In genomic region chr4:77819409-77819835, GRCh38 we compare ENCODE assay signal across 8 cellular contexts. TPM values are rescaled to one million over a fixed set of nuclear protein-coding genes. Genes with fewer than 3 reads are reported as not detected.
DNase-seq lines count a peak whose midpoint lies in the region; ATAC-seq, FAIRE-seq and TF ChIP-seq lines count a peak whose summit lies in the region.

No MANE protein-coding gene starts in this region.

- 0% methylated on average over 15 of the region's 66 CpGs for WGBS in K562 (ENCODE audit: insufficient coverage, low coverage, missing lambda C conversion rate)

- no peak for TF ChIP-seq EP300 in K562 (IDR thresholded peaks at IDR 0.05; ENCODE audit: low read length)

- dilution Hi-C loops in keratinocyte (cut with MboI; ENCODE audit: extremely low pct_ligation_motif_present, low sequenced_read_pairs): no loop called here

- peaks cover 4 to 35% of the 10 kb centered on the region in 2 donors for H3K36me3 Mint-ChIP-seq in CD4-positive, alpha-beta memory T cell

- TF ChIP-seq CTCF in K562 (IDR thresholded peaks at IDR 0.05 in 2 of 3, conservative IDR thresholded peaks at IDR 0.05 in 1 of 3; ENCODE audit: insufficient read depth in 2 of 3, low read depth in 1 of 3, low read length in 3 of 3) (no peak), keratinocyte (optimal IDR thresholded peaks at IDR 0.05 in 1 of 3, IDR thresholded peaks at IDR 0.05 in 1 of 3, conservative IDR thresholded peaks at IDR 0.05 in 1 of 3; ENCODE audit: extremely low read depth in 1 of 3, insufficient read depth in 2 of 3, low read length in 3 of 3) (no peak)

- peak overlapping the region; percentile 99 to 100 (median 100) for H3K4me3 Mint-ChIP-seq in CD4-positive, alpha-beta memory T cell

- H3K27ac Mint-ChIP-seq in CD4-positive, alpha-beta memory T cell: peak overlapping the region; percentile 96 to 100 (median 99)

- BruUV-seq in K562 (replicated peaks; lab: Mats Ljungman, UMichigan): no TSS peak

- in situ Hi-C loops in K562 (cut with MboI): no loop called here

- H2AFZ ChIP-seq in K562 (ENCODE audit: low read depth, low read length) (peak overlapping the region; percentile 96), keratinocyte (ENCODE audit: control insufficient read depth, low read length) (peak overlapping the region; percentile 96)

- peaks cover 60% of the 10 kb centered on the region for H3K79me2 ChIP-seq in K562 (ENCODE audit: control insufficient read depth, insufficient read depth, low read length)
- peaks cover 39% of the 10 kb centered on the region for H3K79me2 ChIP-seq in keratinocyte (ENCODE audit: control insufficient read depth, insufficient read depth, low read length)

- H3K36me3 ChIP-seq in CD4-positive, alpha-beta memory T cell (ENCODE audit: insufficient read depth, low read length): no peaks in the 10 kb centered on the region
- H3K36me3 ChIP-seq in K562 (ENCODE audit: control insufficient read depth, insufficient read depth, low read length): no peaks in the 10 kb centered on the region; the same call in 2 of the 3 replicates
- no peaks in the 10 kb centered on the region for H3K36me3 ChIP-seq in keratinocyte (ENCODE audit: control insufficient read depth in 2 of 2, extremely low read depth in 1 of 2, insufficient read depth in 2 of 2, low read length in 2 of 2)

- no peak for TF ChIP-seq RAD21 in K562 (CRISPR knock-in tag; conservative IDR thresholded peaks at IDR 0.05 in 1 of 2, IDR thresholded peaks at IDR 0.05 in 1 of 2)

- peak overlapping the region; percentile 98 for H3K27ac ChIP-seq in CD4-positive, alpha-beta memory T cell (ENCODE audit: low read depth, low read length)
- H3K27ac ChIP-seq in K562 (ENCODE audit: extremely low read depth, low read depth, low read length) (peak overlapping the region; percentile 87), keratinocyte (ENCODE audit: control insufficient read depth, insufficient read depth, low read length) (peak overlapping the region; percentile 91)

- no peak for TF ChIP-seq POLR2A in K562 (conservative IDR thresholded peaks at IDR 0.05)

- no peaks in the 10 kb centered on the region for H3K9me3 ChIP-seq in CD4-positive, alpha-beta memory T cell (ENCODE audit: control insufficient read depth in 1 of 2, low read length in 2 of 2)
- H3K9me3 ChIP-seq in K562 (replicated peaks; ENCODE audit: control insufficient read depth, insufficient read depth, low read depth, low read length) (no peaks in the 10 kb centered on the region), keratinocyte (ENCODE audit: control insufficient read depth, low read depth, low read length) (no peaks in the 10 kb centered on the region)

- peak overlapping the region; percentile 81 to 87 for H3K4me3 ChIP-seq in CD4-positive, alpha-beta memory T cell (ENCODE audit: low read length in 2 of 2)
- peak overlapping the region; percentile 79 for H3K4me3 ChIP-seq in Jurkat, Clone E6-1 (ENCODE audit: low read length)
- H3K4me3 ChIP-seq in K562 (peak overlapping the region; percentile 66), keratinocyte (ENCODE audit: control insufficient read depth in 2 of 3, extremely low read depth in 1 of 3, insufficient read depth in 2 of 3, low read depth in 1 of 3, low read length in 3 of 3) (peak overlapping the region; percentile 82 to 93 (median 86))

- H3K27me3 ChIP-seq in CD4-positive, alpha-beta memory T cell (ENCODE audit: insufficient read depth, low read length): no peaks in the 10 kb centered on the region
- H3K27me3 ChIP-seq in K562 (ENCODE audit: control insufficient read depth in 2 of 2, insufficient read depth in 2 of 2, low read length in 2 of 2) (no peaks in the 10 kb centered on the region), keratinocyte (ENCODE audit: control insufficient read depth, extremely low read depth, insufficient read depth, low read length) (no peaks in the 10 kb centered on the region)

- peaks cover 64% of the 10 kb centered on the region for H3K4me1 ChIP-seq in CD4-positive, alpha-beta memory T cell (ENCODE audit: insufficient read depth, low read length)
- peaks cover 10 to 15% of the 10 kb centered on the region in 2 experiments; a peak in 4 of 5 replicates for H3K4me1 ChIP-seq in K562 (replicated peaks in 1 of 2; ENCODE audit: control insufficient read depth in 2 of 2, insufficient read depth in 2 of 2, low read length in 2 of 2)
- H3K4me1 ChIP-seq in keratinocyte (ENCODE audit: control insufficient read depth, extremely low read depth, insufficient read depth, low read length): peaks cover 19% of the 10 kb centered on the region

- H3K9ac ChIP-seq in K562 (ENCODE audit: insufficient read depth in 1 of 2, low read depth in 2 of 2, low read length in 2 of 2): peak overlapping the region; percentile 84 to 97
- H3K9ac ChIP-seq in keratinocyte (ENCODE audit: control insufficient read depth, extremely low read depth, insufficient read depth, low read length): peak overlapping the region; percentile 92

- peaks cover 0 to 12% (median 0%) of the 10 kb centered on the region in 8 donors for H3K9me3 Mint-ChIP-seq in CD4-positive, alpha-beta memory T cell

- DNase-seq in CD4-positive, alpha-beta memory T cell: peak in 2 of 5 donors; percentile 88 to 89
- DNase-seq in Jurkat, Clone E6-1 (ENCODE audit: low read depth, low spot score): no peak
- DNase-seq in K562 (ENCODE audit: extremely low read depth in 1 of 4, low spot score in 3 of 4) (peak in 3 of 4 experiments; percentile 35 to 44 (median 43)), keratinocyte (ENCODE audit: low read depth, low spot score) (no peak), HCEC 1CT (no peak)
- peak; percentile 77 for DNase-seq in stimulated activated CD8-positive, alpha-beta memory T cell treated with anti-CD3 and anti-CD28 coated beads, Interleukin-12 subunit alpha, Interleukin-12 subunit beta, amount 100 ng/mL, for 4 hours (ENCODE audit: low read depth)
- no peak for DNase-seq in effector CD8-positive, alpha-beta T cell (lab: John Stamatoyannopoulos, UW)

- peaks cover 36 to 67% (median 47%) of the 10 kb centered on the region in 4 donors for H3K4me1 Mint-ChIP-seq in CD4-positive, alpha-beta memory T cell

- peaks cover 6% of the 10 kb centered on the region; the same call in 1 of the 2 replicates for H4K20me1 ChIP-seq in K562 (replicated peaks; ENCODE audit: control insufficient read depth, insufficient read depth, low read length)
- no peaks in the 10 kb centered on the region for H4K20me1 ChIP-seq in keratinocyte (ENCODE audit: control insufficient read depth, extremely low read depth, insufficient read depth, low read length)

- POLR2A ChIA-PET in CD4-positive, alpha-beta memory T cell (lab: Charles Lee; ENCODE audit: partially characterized antibody): interaction anchor here (0.6 to 10.2 kb wide), 29 partner anchors 9 to 744 kb away, joined by 3 to 908 read pairs (median 5); partner anchors contain the start of genes CCNI and MRPL1
- POLR2A ChIA-PET in K562 (lab: Yijun Ruan, JAX): interaction anchor here (0.6 to 3.5 kb wide), 11 partner anchors 9 to 983 kb away, joined by 3 to 22 read pairs (median 4); partner anchors contain the start of gene MRPL1

- H3K27me3 Mint-ChIP-seq in CD4-positive, alpha-beta memory T cell: peaks cover 0 to 4% of the 10 kb centered on the region in 2 donors

- H3K4me2 ChIP-seq in K562 (ENCODE audit: insufficient read depth, low read length): peak overlapping the region; percentile 93
- peak overlapping the region; percentile 87 for H3K4me2 ChIP-seq in keratinocyte (ENCODE audit: control insufficient read depth, extremely low read depth, insufficient read depth, low read depth, low read length)

- H3K9me1 ChIP-seq in K562 (ENCODE audit: control insufficient read depth, insufficient read depth, low read length) (no peaks in the 10 kb centered on the region), keratinocyte (ENCODE audit: control insufficient read depth, extremely low read depth, insufficient read depth, low read length) (no peaks in the 10 kb centered on the region)

- intact Hi-C loops in CD4-positive, alpha-beta memory T cell (cut with micrococcal nuclease): loop anchor here (5.0 kb wide), 2 partner anchors 37 to 82 kb away; no protein-coding TSS in a partner anchor
- intact Hi-C loops in K562 (cut with micrococcal nuclease): loop anchor here (10.0 kb wide), 1 partner anchor 75 kb away; no protein-coding TSS in a partner anchor

- ATAC-seq in GM21390 (IDR thresholded peaks at IDR 0.05; ENCODE audit: unreplicated experiment): peak; percentile 11
- peak; percentile 2 for ATAC-seq in K562

- CTCF ChIA-PET in CD4-positive, alpha-beta memory T cell (lab: Charles Lee; ENCODE audit: partially characterized antibody): interaction anchor here (1.5 to 3.3 kb wide), 6 partner anchors 34 to 43 kb away, joined by 15 to 43 read pairs (median 20); partner anchors contain the start of gene MRPL1
- CTCF ChIA-PET in K562 (lab: Yijun Ruan, JAX; ENCODE audit: low intra/inter-chr PET ratio): no interaction called here

- no peak for FAIRE-seq in K562 (lab: Jason Lieb, UNC)
- FAIRE-seq in keratinocyte (lab: Jason Lieb, UNC): no peak

RNA-seq across cellular contexts. Expression of gene CNOT6L, which starts 0.3 kb away (rescaled TPM):
- total RNA-seq in CD4-positive, alpha-beta memory T cell: 100 to 1,000 TPM; 207 to 225 TPM
- 10 to 100 TPM; 34.3 to 44.9 TPM for polyA plus RNA-seq in CD4-positive, alpha-beta memory T cell
- polyA plus RNA-seq in Jurkat, Clone E6-1 (2012; ENCODE audit: insufficient read depth, insufficient read length): 13.0 TPM
- 11.9 and 31.5 TPM in 2 replicates for total RNA-seq in K562 (2011; cell fraction: chromatin; rRNA removed; ENCODE audit: low replicate concordance)
- 4.0 and 5.9 TPM in 2 replicates for total RNA-seq in K562 (2011; cell fraction: nucleolus; rRNA removed)
- total RNA-seq in K562 (2011; cell fraction: nucleoplasm; rRNA removed): 10.8 and 15.5 TPM in 2 replicates
- total RNA-seq in K562 (2014; rRNA removed): 5.3 and 5.6 TPM in 2 replicates
- 9.8 and 12.6 TPM in 2 replicates for total RNA-seq in K562 (2014; rRNA removed; fragmentation: Illumina TruSeq; extraction: Trizol)
- total RNA-seq in K562 (2015; rRNA removed; fragmentation: Illumina TruSeq; extraction: Trizol): 6.5 and 7.2 TPM in 2 replicates
- 27.9 TPM in 2 replicates for total RNA-seq in K562 (2021)
- polyA plus RNA-seq in K562 (2011; rRNA removed): 10.3 and 10.8 TPM in 2 replicates
- 2.5 and 6.5 TPM in 2 replicates for polyA plus RNA-seq in K562 (2011; cell fraction: cytosol; rRNA removed)
- 7.9 and 10.8 TPM in 2 replicates for polyA plus RNA-seq in K562 (2011; cell fraction: nucleus; rRNA removed)
- 8.7 and 13.6 TPM in 2 replicates for polyA plus RNA-seq in K562 (2012)
- 12.2 and 13.5 TPM in 2 replicates for polyA plus RNA-seq in K562 (2014; fragmentation: Illumina TruSeq; extraction: Trizol)
- 1 to 10 TPM; 3.9 to 6.0 TPM for polyA plus RNA-seq in K562 (2014; fragmentation: Nextera tagmentation; extraction: Ambion mirVana)
- 3.7 and 4.2 TPM in 2 replicates for polyA plus RNA-seq in K562 (2014; rRNA removed)
- polyA minus RNA-seq in K562 (2011; rRNA and poly(A)+ RNA removed): 39.9 and 61.7 TPM in 2 replicates
- polyA minus RNA-seq in K562 (2011; cell fraction: cytosol; rRNA and poly(A)+ RNA removed): 23.6 and 30.9 TPM in 2 replicates
- 9.7 and 20.7 TPM in 2 replicates for polyA minus RNA-seq in K562 (2011; cell fraction: nucleus; rRNA and poly(A)+ RNA removed)
- 6.5 to 12.0 TPM (median 9.5 TPM) in 3 replicates for polyA plus RNA-seq in keratinocyte
- polyA plus RNA-seq in keratinocyte (2011; ENCODE audit: low read depth): 15.3 TPM
- polyA plus RNA-seq in keratinocyte (2011; cell fraction: cytosol; rRNA removed): 5.9 and 11.9 TPM in 2 replicates
- 9.5 and 11.4 TPM in 2 replicates for polyA plus RNA-seq in keratinocyte (2011; cell fraction: nucleus; rRNA removed)
- polyA plus RNA-seq in keratinocyte (2012; ENCODE audit: low replicate concordance): 10.7 and 14.2 TPM in 2 replicates
- polyA minus RNA-seq in keratinocyte: 21.6 to 49.1 TPM (median 22.3 TPM) in 3 replicates
- polyA minus RNA-seq in keratinocyte (2011; cell fraction: cytosol; rRNA and poly(A)+ RNA removed): 8.2 TPM
- polyA minus RNA-seq in keratinocyte (2011; cell fraction: nucleus; rRNA and poly(A)+ RNA removed): 11.7 and 27.5 TPM in 2 replicates

RNA-seq across cellular contexts. Expression of gene MRPL1, which starts 43.2 kb away (rescaled TPM):
- 10 to 100 TPM; 18.6 to 23.3 TPM for total RNA-seq in CD4-positive, alpha-beta memory T cell
- 10 to 100 TPM; 26.7 to 46.4 TPM for polyA plus RNA-seq in CD4-positive, alpha-beta memory T cell
- 38.8 TPM for polyA plus RNA-seq in Jurkat, Clone E6-1 (2012; ENCODE audit: insufficient read depth, insufficient read length)
- 8.6 and 30.8 TPM in 2 replicates for total RNA-seq in K562 (2011; cell fraction: chromatin; rRNA removed; ENCODE audit: low replicate concordance)
- total RNA-seq in K562 (2011; cell fraction: nucleolus; rRNA removed): 4.7 and 6.3 TPM in 2 replicates
- total RNA-seq in K562 (2011; cell fraction: nucleoplasm; rRNA removed): 12.1 and 13.1 TPM in 2 replicates
- total RNA-seq in K562 (2014; rRNA removed): 32.9 and 38.4 TPM in 2 replicates
- total RNA-seq in K562 (2014; rRNA removed; fragmentation: Illumina TruSeq; extraction: Trizol): 75.6 and 85.8 TPM in 2 replicates
- total RNA-seq in K562 (2015; rRNA removed; fragmentation: Illumina TruSeq; extraction: Trizol): 63.4 and 64.7 TPM in 2 replicates
- 52.1 and 56.6 TPM in 2 replicates for total RNA-seq in K562 (2021)
- polyA plus RNA-seq in K562 (2011; rRNA removed): 35.7 and 62.6 TPM in 2 replicates
- 3.9 and 9.9 TPM in 2 replicates for polyA plus RNA-seq in K562 (2011; cell fraction: cytosol; rRNA removed)
- 4.7 and 10.0 TPM in 2 replicates for polyA plus RNA-seq in K562 (2011; cell fraction: nucleus; rRNA removed)
- 24.1 and 62.5 TPM in 2 replicates for polyA plus RNA-seq in K562 (2012)
- 48.1 and 53.7 TPM in 2 replicates for polyA plus RNA-seq in K562 (2014; fragmentation: Illumina TruSeq; extraction: Trizol)
- polyA plus RNA-seq in K562 (2014; fragmentation: Nextera tagmentation; extraction: Ambion mirVana): 10 to 100 TPM; 65.4 to 75.7 TPM
- 43.7 and 63.7 TPM in 2 replicates for polyA plus RNA-seq in K562 (2014; rRNA removed)
- polyA minus RNA-seq in K562 (2011; rRNA and poly(A)+ RNA removed): 30.7 and 32.7 TPM in 2 replicates
- 9.6 and 13.6 TPM in 2 replicates for polyA minus RNA-seq in K562 (2011; cell fraction: cytosol; rRNA and poly(A)+ RNA removed)
- polyA minus RNA-seq in K562 (2011; cell fraction: nucleus; rRNA and poly(A)+ RNA removed): 10.5 and 19.3 TPM in 2 replicates
- 30.7 to 71.4 TPM (median 31.6 TPM) in 3 replicates for polyA plus RNA-seq in keratinocyte
- 10.2 TPM for polyA plus RNA-seq in keratinocyte (2011; ENCODE audit: low read depth)
- 32.6 and 45.4 TPM in 2 replicates for polyA plus RNA-seq in keratinocyte (2011; cell fraction: cytosol; rRNA removed)
- 18.6 and 32.0 TPM in 2 replicates for polyA plus RNA-seq in keratinocyte (2011; cell fraction: nucleus; rRNA removed)
- 20.1 and 35.7 TPM in 2 replicates for polyA plus RNA-seq in keratinocyte (2012; ENCODE audit: low replicate concordance)
- polyA minus RNA-seq in keratinocyte: 2.2 to 14.3 TPM (median 6.2 TPM) in 3 replicates
- 13.6 TPM for polyA minus RNA-seq in keratinocyte (2011; cell fraction: cytosol; rRNA and poly(A)+ RNA removed)
- 2.4 and 10.4 TPM in 2 replicates for polyA minus RNA-seq in keratinocyte (2011; cell fraction: nucleus; rRNA and poly(A)+ RNA removed)

Comparison
In these comparisons a context has a peak if more than half of its experiments do, and no peak if none do; other contexts are left out.
1. DNase-seq: peak in K562 (3 of 4) and stimulated activated CD8-positive, alpha-beta memory T cell treated with anti-CD3 and anti-CD28 coated beads, Interleukin-12 subunit alpha, Interleukin-12 subunit beta, amount 100 ng/mL, for 4 hours (single experiment); none in Jurkat, Clone E6-1 (single experiment), keratinocyte (single experiment), HCEC 1CT (single experiment) and effector CD8-positive, alpha-beta T cell (single experiment).
2. Peak in every context shown above with its lines, with median percentiles within 50 percentile points of each other: H3K27ac ChIP-seq and H3K4me3 ChIP-seq.